Comparison of ENCODE assay signal across 1 cellular context in genomic region chr19:16514383-16515019, GRCh38.
A peak's percentile ranks its signal among the peaks of the same experiment; 100 is the strongest.
TF ChIP-seq lines count a peak whose summit lies in the region.

No MANE protein-coding gene starts in this region.

TF ChIP-seq in H1, 55 proteins besides CTCF, POLR2A, EP300 and RAD21:
- TF ChIP-seq RNF2 (IDR thresholded peaks at IDR 0.05; ENCODE audit: borderline replicate concordance, low read depth, low read length, missing control alignments, poor library complexity, severe bottlenecking) (no peak), CHD1 (IDR thresholded peaks at IDR 0.05; ENCODE audit: low read depth, low read length) (no peak), GABPA (IDR thresholded peaks at IDR 0.05; ENCODE audit: borderline replicate concordance, insufficient read depth, low read length) (no peak), NRF1 (IDR thresholded peaks at IDR 0.05; ENCODE audit: low read depth, low read length) (no peak), HDAC2 (IDR thresholded peaks at IDR 0.05; ENCODE audit: borderline replicate concordance in 1 of 2, low read depth in 2 of 2, low read length in 2 of 2) (no peak), TBP (IDR thresholded peaks at IDR 0.05; ENCODE audit: low read depth, low read length) (peak; percentile 53; the same call in 1 of the 2 replicates)
